In the genomic region with DNA sequence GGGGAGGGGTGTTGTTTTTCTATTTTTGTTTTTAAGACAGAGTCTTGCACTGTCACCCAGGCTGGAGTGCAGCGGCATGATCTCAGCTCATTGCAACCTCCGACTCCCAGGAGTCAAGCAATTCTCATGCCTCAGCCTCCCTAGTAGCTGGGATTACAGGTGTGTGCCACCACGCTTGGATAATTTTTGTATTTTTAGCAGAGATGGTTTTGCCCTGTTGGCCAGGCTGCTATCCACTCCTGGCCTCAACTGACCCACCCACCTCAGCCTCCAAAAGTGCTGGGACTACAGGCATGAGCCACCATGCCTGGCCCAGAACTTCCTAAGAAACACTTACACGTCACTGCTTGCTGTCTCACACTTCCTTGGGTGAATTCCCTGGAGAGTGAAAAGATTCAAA, we compare ENCODE assay signal across 8 cellular contexts. TPM values are rescaled to one million over a fixed set of nuclear protein-coding genes. Genes with fewer than 3 reads are reported as not detected.
A peak's percentile ranks its signal among the peaks of the same experiment; 100 is the strongest.
DNase-seq lines count a peak whose midpoint lies in the region; ATAC-seq, FAIRE-seq and TF ChIP-seq lines count a peak whose summit lies in the region.
"Not testable (repeated sequence)": the region's sequence is repeated elsewhere in the genome, so short reads cannot be mapped to it uniquely, and the experiment has no call there.

No MANE protein-coding gene starts in this region.

- not testable (repeated sequence) for BruUV-seq in IMR-90 (replicated peaks; lab: Mats Ljungman, UMichigan); K562 (replicated peaks; lab: Mats Ljungman, UMichigan)

- ATAC-seq in IMR-90 (ENCODE audit: low read depth) = not testable (repeated sequence)
- peak; percentile 65 for ATAC-seq in K562
- ATAC-seq in stimulated activated naive B cell treated with anti-CD40 and anti-IgM and Interleukin-4, amounts not matched to agents 10 μg/mL and 1 μg/mL and 100 μg/mL, for 72 hours (replicated peaks) = peak; percentile 39 to 61

- intact Hi-C loops in IMR-90 (cut with micrococcal nuclease); K562 (cut with micrococcal nuclease): not testable (repeated sequence)

- H3K18ac ChIP-seq in IMR-90 (ENCODE audit: low read depth, low read length) = not testable (repeated sequence)

- peak overlapping the region; percentile 6 for H3K27ac Mint-ChIP-seq in neural crest cell (ENCODE audit: unreplicated experiment)
- not testable (repeated sequence) for H3K27ac Mint-ChIP-seq in osteocyte (ENCODE audit: unreplicated experiment); stimulated activated naive B cell treated with anti-CD40 and anti-IgM and Interleukin-4, amounts not matched to agents 10 μg/mL and 1 μg/mL and 100 μg/mL, for 72 hours; type B pancreatic cell

- not testable (repeated sequence) for H3K79me2 ChIP-seq in GM23248 (ENCODE audit: insufficient read depth); K562 (ENCODE audit: control insufficient read depth, insufficient read depth, low read length)

- dilution Hi-C loops in IMR-90 (cut with HindIII; ENCODE audit: low sequenced_read_pairs, unreplicated experiment) = not testable (repeated sequence)

- peak; percentile 8 for DNase-seq in GM23248
- DNase-seq in IMR-90; K562 (ENCODE audit: extremely low read depth in 1 of 4, low spot score in 3 of 4); neural crest cell (ENCODE audit: low read depth, low spot score); stimulated activated naive B cell treated with anti-CD40 and anti-IgM and Interleukin-4, amounts not matched to agents 10 μg/mL and 1 μg/mL and 100 μg/mL, for 72 hours: not testable (repeated sequence)
- DNase-seq in mesenteric fat pad (ENCODE audit: low spot score) = peak; percentile 28
- DNase-seq in osteocyte (ENCODE audit: extremely low spot score, unreplicated experiment) = peak; percentile 27
- peak; percentile 27 for DNase-seq in type B pancreatic cell (ENCODE audit: extremely low spot score, unreplicated experiment)

- not testable (repeated sequence) for H3K9ac ChIP-seq in GM23248; IMR-90 (ENCODE audit: low read depth, low read length); K562 (ENCODE audit: insufficient read depth in 1 of 2, low read depth in 2 of 2, low read length in 2 of 2)

- H3K4me1 Mint-ChIP-seq in neural crest cell; osteocyte (ENCODE audit: unreplicated experiment); stimulated activated naive B cell treated with anti-CD40 and anti-IgM and Interleukin-4, amounts not matched to agents 10 μg/mL and 1 μg/mL and 100 μg/mL, for 72 hours; type B pancreatic cell (ENCODE audit: unreplicated experiment): not testable (repeated sequence)

- H3K79me1 ChIP-seq in IMR-90 (ENCODE audit: low read depth in 1 of 2, low read length in 2 of 2) = not testable (repeated sequence)

- TF ChIP-seq CTCF in IMR-90 (conservative IDR thresholded peaks at IDR 0.05; ENCODE audit: low read depth, low read length); K562 (IDR thresholded peaks at IDR 0.05 in 2 of 3, conservative IDR thresholded peaks at IDR 0.05 in 1 of 3; ENCODE audit: insufficient read depth in 2 of 3, low read depth in 1 of 3, low read length in 3 of 3); neural crest cell (conservative IDR thresholded peaks at IDR 0.05); osteocyte (IDR thresholded peaks at IDR 0.05); type B pancreatic cell (conservative IDR thresholded peaks at IDR 0.05): not testable (repeated sequence)

- WGBS in GM23248 (ENCODE audit: low coverage in 1 of 2, low lambda C conversion rate in 2 of 2, missing lambda C conversion rate in 2 of 2), 2 experiments = 75 to 80% methylated on average over 4 of the region's 4 CpGs
- no CpG with 5 or more reads among the region's 4 CpGs for WGBS in IMR-90 (ENCODE audit: extremely low coverage in 2 of 2, insufficient read length in 1 of 2), 2 experiments
- WGBS in K562 (ENCODE audit: insufficient coverage, low coverage, missing lambda C conversion rate) = 54% methylated on average over 4 of the region's 4 CpGs

- H2AK5ac ChIP-seq in IMR-90 (ENCODE audit: low read depth, low read length) = not testable (repeated sequence)

- H3K14ac ChIP-seq in IMR-90 (replicated peaks; ENCODE audit: low read depth, low read length) = not testable (repeated sequence)

- not testable (repeated sequence) for H3K4me1 ChIP-seq in GM23248 (ENCODE audit: insufficient read depth); IMR-90 (ENCODE audit: control insufficient read depth, insufficient read depth, low read length)
- H3K4me1 ChIP-seq in K562 (replicated peaks in 1 of 2; ENCODE audit: control insufficient read depth in 2 of 2, insufficient read depth in 2 of 2, low read length in 2 of 2) = peaks cover under 1 to 17% of the 10 kb centered on the region in 2 experiments; a peak in 4 of 5 replicates

- TF ChIP-seq RAD21 in IMR-90 (IDR thresholded peaks at IDR 0.05; ENCODE audit: low read length); K562 (CRISPR knock-in tag; conservative IDR thresholded peaks at IDR 0.05 in 1 of 2, IDR thresholded peaks at IDR 0.05 in 1 of 2): not testable (repeated sequence)

- not testable (repeated sequence) for H3K9me3 ChIP-seq in GM23248 (ENCODE audit: low read depth); IMR-90 (ENCODE audit: control insufficient read depth, insufficient read depth, low read length); K562 (replicated peaks; ENCODE audit: control insufficient read depth, insufficient read depth, low read depth, low read length)

- not testable (repeated sequence) for H3K4me3 Mint-ChIP-seq in neural crest cell; osteocyte (ENCODE audit: unreplicated experiment); stimulated activated naive B cell treated with anti-CD40 and anti-IgM and Interleukin-4, amounts not matched to agents 10 μg/mL and 1 μg/mL and 100 μg/mL, for 72 hours; type B pancreatic cell

- not testable (repeated sequence) for H2BK20ac ChIP-seq in IMR-90 (ENCODE audit: low read depth, low read length)

- H3K27ac ChIP-seq in GM23248; IMR-90 (ENCODE audit: insufficient read depth, low read length); K562 (ENCODE audit: extremely low read depth, low read depth, low read length): not testable (repeated sequence)

- not testable (repeated sequence) for H3K4ac ChIP-seq in IMR-90 (ENCODE audit: low read depth, low read length)

- TF ChIP-seq POLR2A in IMR-90 (IDR thresholded peaks at IDR 0.05; ENCODE audit: low read depth, low read length); K562 (conservative IDR thresholded peaks at IDR 0.05): not testable (repeated sequence)

- not testable (repeated sequence) for H3F3A ChIP-seq in GM23248 (ENCODE audit: insufficient read depth)

- not testable (repeated sequence) for H2BK120ac ChIP-seq in IMR-90 (ENCODE audit: low read depth, low read length)

- H3K4me2 ChIP-seq in GM23248 (ENCODE audit: unreplicated experiment); IMR-90 (ENCODE audit: low read depth, low read length); K562 (ENCODE audit: insufficient read depth, low read length): not testable (repeated sequence)

- not testable (repeated sequence) for H2BK5ac ChIP-seq in IMR-90 (ENCODE audit: low read depth, low read length, poor library complexity, severe bottlenecking)

- not testable (repeated sequence) for H2AFZ ChIP-seq in GM23248; IMR-90 (replicated peaks; ENCODE audit: low read length, poor library complexity)
- H2AFZ ChIP-seq in K562 (ENCODE audit: low read depth, low read length) = peak overlapping the region; percentile 71

- not testable (repeated sequence) for H3K9me1 ChIP-seq in IMR-90 (ENCODE audit: insufficient read depth, low read length); K562 (ENCODE audit: control insufficient read depth, insufficient read depth, low read length)

- FAIRE-seq in K562 (lab: Jason Lieb, UNC) = peak; percentile 40

- H3K4me3 ChIP-seq in GM23248; IMR-90 (ENCODE audit: insufficient read depth, low read depth, low read length); K562: not testable (repeated sequence)

- not testable (repeated sequence) for H4K5ac ChIP-seq in IMR-90 (ENCODE audit: low read depth, low read length)

- not testable (repeated sequence) for H4K8ac ChIP-seq in IMR-90 (ENCODE audit: low read depth in 2 of 2, low read length in 2 of 2)

- not testable (repeated sequence) for H4K91ac ChIP-seq in IMR-90 (ENCODE audit: insufficient read depth, low read depth, low read length)

- not testable (repeated sequence) for H3K56ac ChIP-seq in IMR-90 (ENCODE audit: extremely low read depth, insufficient read depth, low read length)

- in situ Hi-C loops in GM23248 (cut with MboI); IMR-90 (cut with MboI; ENCODE audit: low sequenced_read_pairs); K562 (cut with MboI): not testable (repeated sequence)

- not testable (repeated sequence) for TF ChIP-seq EP300 in K562 (IDR thresholded peaks at IDR 0.05; ENCODE audit: low read length)

- not testable (repeated sequence) for H2BK15ac ChIP-seq in IMR-90 (ENCODE audit: low read depth, low read length)

- H3K23ac ChIP-seq in IMR-90 (ENCODE audit: low read depth, low read length) = not testable (repeated sequence)

- not testable (repeated sequence) for H4K20me1 ChIP-seq in GM23248 (ENCODE audit: insufficient read depth); IMR-90 (ENCODE audit: insufficient read depth, low read length); K562 (replicated peaks; ENCODE audit: control insufficient read depth, insufficient read depth, low read length)

- peak overlapping the region; percentile 33 for H2AK9ac ChIP-seq in IMR-90 (replicated peaks; ENCODE audit: low read depth, low read length, poor library complexity)

- H3K9me3 Mint-ChIP-seq in neural crest cell; osteocyte (ENCODE audit: unreplicated experiment); stimulated activated naive B cell treated with anti-CD40 and anti-IgM and Interleukin-4, amounts not matched to agents 10 μg/mL and 1 μg/mL and 100 μg/mL, for 72 hours; type B pancreatic cell: not testable (repeated sequence)

- H3K36me3 Mint-ChIP-seq in neural crest cell (ENCODE audit: low read depth); osteocyte (ENCODE audit: unreplicated experiment); stimulated activated naive B cell treated with anti-CD40 and anti-IgM and Interleukin-4, amounts not matched to agents 10 μg/mL and 1 μg/mL and 100 μg/mL, for 72 hours; type B pancreatic cell: not testable (repeated sequence)

- not testable (repeated sequence) for H3K36me3 ChIP-seq in GM23248 (ENCODE audit: low read depth); IMR-90 (ENCODE audit: control insufficient read depth, insufficient read depth, low read length); K562 (ENCODE audit: control insufficient read depth, insufficient read depth, low read length)

- CTCF ChIA-PET in IMR-90 (lab: Yijun Ruan, JAX); K562 (lab: Yijun Ruan, JAX; ENCODE audit: low intra/inter-chr PET ratio): not testable (repeated sequence)

- H3K9me2 ChIP-seq in GM23248 (ENCODE audit: insufficient read depth) = not testable (repeated sequence)

- H3K27me3 ChIP-seq in GM23248 (replicated peaks; ENCODE audit: insufficient read depth); IMR-90 (ENCODE audit: control insufficient read depth, insufficient read depth, low read length); K562 (ENCODE audit: control insufficient read depth in 2 of 2, insufficient read depth in 2 of 2, low read length in 2 of 2): not testable (repeated sequence)

- POLR2A ChIA-PET in IMR-90 (lab: Charles Lee; ENCODE audit: unreplicated experiment) = not testable (repeated sequence)
- POLR2A ChIA-PET in K562 (lab: Yijun Ruan, JAX) = interaction anchor here (1.0 to 1.1 kb wide), 2 partner anchors 11 to 15 kb away, joined by 3 to 4 read pairs; no protein-coding TSS in a partner anchor

- H3K27me3 Mint-ChIP-seq in neural crest cell (ENCODE audit: low read depth); type B pancreatic cell: not testable (repeated sequence)
- H3K27me3 Mint-ChIP-seq in osteocyte (ENCODE audit: unreplicated experiment) = peaks cover 21% of the 10 kb centered on the region
- H3K27me3 Mint-ChIP-seq in stimulated activated naive B cell treated with anti-CD40 and anti-IgM and Interleukin-4, amounts not matched to agents 10 μg/mL and 1 μg/mL and 100 μg/mL, for 72 hours = peaks cover 10 to 15% of the 10 kb centered on the region in 2 donors

RNA-seq across cellular contexts. Expression of a gene that starts 54.8 kb away (rescaled TPM):
- 25.8 and 27.9 TPM in 2 replicates for total RNA-seq in GM23248 (2014; rRNA removed; shearing (Covaris generic))
- polyA plus RNA-seq in GM23248 (2016; fragmentation: Nextera tagmentation; extraction: Ambion mirVana) (7.9 and 8.0 TPM in 2 replicates), IMR-90 (2012; rRNA removed) (14.2 and 15.3 TPM in 2 replicates), K562 (2011; rRNA removed) (45.2 and 45.8 TPM in 2 replicates), K562 (2014; fragmentation: Illumina TruSeq; extraction: Trizol) (39.0 and 42.1 TPM in 2 replicates), K562 (2014; fragmentation: Nextera tagmentation; extraction: Ambion mirVana) (1 to 10 TPM; 8.1 to 8.9 TPM), K562 (2014; rRNA removed) (21.9 and 23.0 TPM in 2 replicates)
- total RNA-seq in IMR-90 (2012; rRNA removed) (72.2 and 92.1 TPM in 2 replicates), K562 (2014; rRNA removed) (28.2 and 29.1 TPM in 2 replicates), K562 (2014; rRNA removed; fragmentation: Illumina TruSeq; extraction: Trizol) (40.8 and 49.6 TPM in 2 replicates), K562 (2015; rRNA removed; fragmentation: Illumina TruSeq; extraction: Trizol) (40.1 and 43.3 TPM in 2 replicates), K562 (2021) (42.3 and 44.8 TPM in 2 replicates), mesenteric fat pad (51.9 TPM), neural crest cell (54.2 and 60.6 TPM in 2 replicates), osteocyte (39.8 and 40.4 TPM in 2 replicates), type B pancreatic cell (ENCODE audit: low replicate concordance) (74.1 and 82.2 TPM in 2 replicates)
- 8.3 and 11.6 TPM in 2 replicates for polyA plus RNA-seq in IMR-90 (2012; cell fraction: cytosol; rRNA removed)
- polyA plus RNA-seq in IMR-90 (2012; cell fraction: nucleus; rRNA removed; ENCODE audit: low replicate concordance) = 6.4 and 14.9 TPM in 2 replicates
- 97.4 and 107 TPM in 2 replicates for total RNA-seq in K562 (2011; cell fraction: chromatin; rRNA removed; ENCODE audit: low replicate concordance)
- total RNA-seq in K562 (2011; cell fraction: nucleolus; rRNA removed) = 24.0 and 27.2 TPM in 2 replicates
- total RNA-seq in K562 (2011; cell fraction: nucleoplasm; rRNA removed) = 47.5 and 53.3 TPM in 2 replicates
- 17.9 and 27.1 TPM in 2 replicates for polyA plus RNA-seq in K562 (2011; cell fraction: cytosol; rRNA removed)
- 32.7 and 41.9 TPM in 2 replicates for polyA plus RNA-seq in K562 (2011; cell fraction: nucleus; rRNA removed)
- polyA plus RNA-seq in K562 (2012) = 19.0 and 20.5 TPM in 2 replicates
- 137 and 190 TPM in 2 replicates for polyA minus RNA-seq in K562 (2011; rRNA and poly(A)+ RNA removed)
- polyA minus RNA-seq in K562 (2011; cell fraction: cytosol; rRNA and poly(A)+ RNA removed) = 45.0 and 56.9 TPM in 2 replicates
- polyA minus RNA-seq in K562 (2011; cell fraction: nucleus; rRNA and poly(A)+ RNA removed) = 19.1 and 40.3 TPM in 2 replicates
